Comparison of ENCODE assay signal across 9 cellular contexts in the genomic region with DNA sequence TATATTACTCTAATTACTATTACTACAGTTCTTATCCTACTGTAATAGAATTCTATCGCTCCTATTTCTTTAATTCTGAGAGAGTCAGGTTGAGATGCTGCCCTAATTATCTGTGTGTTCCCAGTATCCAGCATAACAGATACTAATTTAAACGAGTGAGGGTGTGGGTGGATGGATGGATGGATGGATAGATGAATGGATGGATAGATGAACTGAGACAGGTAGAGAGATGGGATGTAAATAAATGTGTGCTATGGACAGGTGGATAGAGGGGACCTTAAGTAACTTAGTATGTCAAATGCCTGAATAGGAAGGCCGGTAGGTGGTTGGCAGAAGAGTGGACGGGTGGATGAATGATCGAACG.
DNase-seq lines count a peak whose midpoint lies in the region; ATAC-seq lines count a peak whose summit lies in the region.
"Had no signal": no experiment of that assay in that cellular context is flagged by ENCODE, and none has a peak within 500 bp of the region (broad histone marks: within the 10 kb centered on the region; RNA-seq: fewer than 3 reads in every experiment).

No MANE protein-coding gene starts in this region.

- no peak for ATAC-seq in activated T-cell treated with anti-CD3 and anti-CD28 coated beads, Interleukin-2, amount 50 U/mL, for 4 hours
- no peak for ATAC-seq in activated T-helper 17 cell treated with anti-CD3 and anti-CD28 coated beads, Interleukin-2, amount 50 U/mL, for 72 hours (replicated peaks)

- H3K27me3 Mint-ChIP-seq in activated T-cell treated with anti-CD3 and anti-CD28 coated beads, Interleukin-2, amount 50 U/mL, for 4 hours (ENCODE audit: low read depth) = peaks cover 28% of the 10 kb centered on the region
- H3K27me3 Mint-ChIP-seq in activated T-helper 17 cell treated with anti-CD3 and anti-CD28 coated beads, Interleukin-2, amount 50 U/mL, for 72 hours = peaks cover 37% of the 10 kb centered on the region
- peaks cover 10% of the 10 kb centered on the region in 3 donors for H3K27me3 Mint-ChIP-seq in immature natural killer cell (ENCODE audit: low read depth in 3 of 3)

- no peak for DNase-seq in activated T-cell treated with anti-CD3 and anti-CD28 coated beads, Interleukin-2, amount 50 U/mL, for 4 hours
- DNase-seq in activated T-cell treated with anti-CD3 and anti-CD28 coated beads, Interleukin-2, amount 50 U/mL, for 48 hours = no peak
- DNase-seq in immature natural killer cell = no peak
- no peak for DNase-seq in NCI-H510A (lab: John Stamatoyannopoulos, UW)
- DNase-seq in NCI-H524 treated with DMSO at 0.1 percent for 48 hours (lab: John Stamatoyannopoulos, UW) = no peak
- no peak for DNase-seq in anterior cingulate cortex (lab: John Stamatoyannopoulos, UW)
- DNase-seq: cerebellar nuclear complex had no signal

- H3K4me1 Mint-ChIP-seq in activated T-cell treated with anti-CD3 and anti-CD28 coated beads, Interleukin-2, amount 50 U/mL, for 4 hours (ENCODE audit: low read depth) = peaks cover 16% of the 10 kb centered on the region
- peaks cover 6% of the 10 kb centered on the region for H3K4me1 Mint-ChIP-seq in activated T-helper 17 cell treated with anti-CD3 and anti-CD28 coated beads, Interleukin-2, amount 50 U/mL, for 72 hours
- peaks cover 8 to 15% of the 10 kb centered on the region in 2 donors for H3K4me1 Mint-ChIP-seq in immature natural killer cell

- H3K4me3 Mint-ChIP-seq in activated T-cell treated with anti-CD3 and anti-CD28 coated beads, Interleukin-2, amount 50 U/mL, for 4 hours = peak overlapping the region; percentile 42
- H3K4me3 Mint-ChIP-seq in activated T-helper 17 cell treated with anti-CD3 and anti-CD28 coated beads, Interleukin-2, amount 50 U/mL, for 72 hours = peak overlapping the region; percentile 49
- peak overlapping the region; percentile 59 to 85 (median 72) for H3K4me3 Mint-ChIP-seq in immature natural killer cell

- H3K9me3 Mint-ChIP-seq in activated T-cell treated with anti-CD3 and anti-CD28 coated beads, Interleukin-2, amount 50 U/mL, for 4 hours = no peaks in the 10 kb centered on the region
- H3K9me3 Mint-ChIP-seq in activated T-helper 17 cell treated with anti-CD3 and anti-CD28 coated beads, Interleukin-2, amount 50 U/mL, for 72 hours = no peaks in the 10 kb centered on the region
- peaks cover 0 to 2% (median 0%) of the 10 kb centered on the region in 6 donors for H3K9me3 Mint-ChIP-seq in immature natural killer cell

- H3K36me3 Mint-ChIP-seq in activated T-cell treated with anti-CD3 and anti-CD28 coated beads, Interleukin-2, amount 50 U/mL, for 4 hours (ENCODE audit: insufficient read depth) = no peaks in the 10 kb centered on the region
- H3K36me3 Mint-ChIP-seq in activated T-helper 17 cell treated with anti-CD3 and anti-CD28 coated beads, Interleukin-2, amount 50 U/mL, for 72 hours (ENCODE audit: low read depth) = no peaks in the 10 kb centered on the region
- no peaks in the 10 kb centered on the region for H3K36me3 Mint-ChIP-seq in immature natural killer cell

- no peak overlapping the region for H3K27ac Mint-ChIP-seq in activated T-helper 17 cell treated with anti-CD3 and anti-CD28 coated beads, Interleukin-2, amount 50 U/mL, for 72 hours
- H3K27ac Mint-ChIP-seq in immature natural killer cell = peak overlapping the region in 5 of 6 donors; percentile 12 to 61 (median 42)

- peak overlapping the region; percentile 27 for H3K27ac ChIP-seq in temporal lobe (ENCODE audit: low read depth, low read length)
